In genomic region chr20:53555081-53555480, GRCh38 we compare ENCODE assay signal across 25 cellular contexts. TPM values are rescaled to one million over a fixed set of nuclear protein-coding genes. Genes with fewer than 3 reads are reported as not detected.
DNase-seq lines count a peak whose midpoint lies in the region; ATAC-seq, FAIRE-seq and TF ChIP-seq lines count a peak whose summit lies in the region.
"Had no signal": no experiment of that assay in that cellular context is flagged by ENCODE, and none has a peak within 500 bp of the region (broad histone marks: within the 10 kb centered on the region; RNA-seq: fewer than 3 reads in every experiment).

No MANE protein-coding gene starts in this region.

- H3K4me3 Mint-ChIP-seq in Caco-2 (ENCODE audit: unreplicated experiment), result no peak overlapping the region
- H3K4me3 Mint-ChIP-seq: CD4-positive, alpha-beta memory T cell; HFFc6; IgD-negative memory B cell had no signal

- H3K27me3 ChIP-seq in BLaER1 treated with 17β-estradiol and CSF1 and Interleukin-3, amounts not matched to agents 10 nM and 100 nM, result no peaks in the 10 kb centered on the region
- H3K27me3 ChIP-seq in OCI-LY3 (ENCODE audit: low read depth, low read length) (no peaks in the 10 kb centered on the region), HepG2 (ENCODE audit: control insufficient read depth in 1 of 2, insufficient read depth in 2 of 2, low read length in 2 of 2) (no peaks in the 10 kb centered on the region), sigmoid colon (no peaks in the 10 kb centered on the region), Caco-2 (replicated peaks; ENCODE audit: control insufficient read depth, insufficient read depth, low read length) (no peaks in the 10 kb centered on the region)

- no peak for FAIRE-seq in HepG2 (lab: Jason Lieb, UNC)
- FAIRE-seq: G401.6, GM12891 had no signal

- H2AFZ ChIP-seq in OCI-LY3 (ENCODE audit: low read depth, low read length), result no peak overlapping the region
- H2AFZ ChIP-seq in HepG2 (ENCODE audit: low read length), result no peak overlapping the region

- TF ChIP-seq RAD21 in HepG2 (CRISPR knock-in tag; IDR thresholded peaks at IDR 0.05), result no peak

- H3K36me3 ChIP-seq in BLaER1 treated with 17β-estradiol and CSF1 and Interleukin-3, amounts not matched to agents 10 nM and 100 nM, result peaks cover 0 to 13% (median under 1%) of the 10 kb centered on the region in 11 experiments; a peak in 5 of 22 replicates
- H3K36me3 ChIP-seq in OCI-LY3 (replicated peaks; ENCODE audit: low read depth, low read length), result no peaks in the 10 kb centered on the region
- no peaks in the 10 kb centered on the region for H3K36me3 ChIP-seq in HepG2 (replicated peaks in 1 of 2; ENCODE audit: control insufficient read depth in 1 of 2, insufficient read depth in 2 of 2, low read length in 2 of 2)
- no peaks in the 10 kb centered on the region for H3K36me3 ChIP-seq in sigmoid colon
- H3K36me3 ChIP-seq in Caco-2 (ENCODE audit: control insufficient read depth, insufficient read depth, low read length), result no peaks in the 10 kb centered on the region
- H3K36me3 ChIP-seq: HAP-1 had no signal

- H3K27ac ChIP-seq in BLaER1 treated with 17β-estradiol and CSF1 and Interleukin-3, amounts not matched to agents 10 nM and 100 nM, result peak overlapping the region in 1 of 11 experiments; percentile 40; a peak in 1 of 22 replicates
- H3K27ac ChIP-seq in OCI-LY3 (ENCODE audit: low read length) (no peak overlapping the region), HepG2 (ENCODE audit: extremely low read length, insufficient read depth, low read length) (no peak overlapping the region), sigmoid colon (no peak overlapping the region)
- H3K27ac ChIP-seq: RWPE1 had no signal

- peaks cover 0 to 5% (median 0%) of the 10 kb centered on the region in 11 experiments; a peak in 2 of 22 replicates for H4K20me1 ChIP-seq in BLaER1 treated with 17β-estradiol and CSF1 and Interleukin-3, amounts not matched to agents 10 nM and 100 nM
- H4K20me1 ChIP-seq in OCI-LY3 (ENCODE audit: insufficient read depth, low read length) (no peaks in the 10 kb centered on the region), HepG2 (ENCODE audit: insufficient read depth, low read length) (no peaks in the 10 kb centered on the region)

- TF ChIP-seq EP300 in HepG2 (IDR thresholded peaks at IDR 0.05; ENCODE audit: low read depth in 2 of 2, low read length in 2 of 2), result no peak
- no peak for TF ChIP-seq EP300 in HepG2 (CRISPR knock-in tag; IDR thresholded peaks at IDR 0.05; ENCODE audit: borderline replicate concordance)
- TF ChIP-seq EP300 in sigmoid colon (IDR thresholded peaks at IDR 0.05), result no peak

- no peak overlapping the region for H3K27ac Mint-ChIP-seq in Caco-2 (ENCODE audit: unreplicated experiment)
- H3K27ac Mint-ChIP-seq: HFFc6, IgD-negative memory B cell had no signal

- TF ChIP-seq POLR2A in HepG2 (IDR thresholded peaks at IDR 0.05; ENCODE audit: insufficient read depth in 1 of 2, low read depth in 2 of 2, low read length in 2 of 2) (no peak), sigmoid colon (IDR thresholded peaks at IDR 0.05) (no peak)

- no peaks in the 10 kb centered on the region for H3K36me3 Mint-ChIP-seq in Caco-2 (ENCODE audit: insufficient read depth, unreplicated experiment)

- H3K4me2 ChIP-seq in BLaER1 treated with 17β-estradiol and CSF1 and Interleukin-3, amounts not matched to agents 10 nM and 100 nM, result peak overlapping the region in 9 of 11 experiments; percentile 0 to 68 (median 49); a peak in 15 of 22 replicates
- peak overlapping the region; percentile 78 for H3K4me2 ChIP-seq in OCI-LY3 (ENCODE audit: low read length)
- no peak overlapping the region for H3K4me2 ChIP-seq in HepG2 (ENCODE audit: low read depth, low read length)

- peaks cover 5% of the 10 kb centered on the region for H3K4me1 Mint-ChIP-seq in Caco-2 (ENCODE audit: low read depth, unreplicated experiment)

- CTCF ChIA-PET in HepG2 (lab: Yijun Ruan, JAX; ENCODE audit: low intra/inter-chr PET ratio, low total read pairs), result no interaction called here
- CTCF ChIA-PET in Caco-2 (lab: Charles Lee), result interaction anchor here (0.7 kb wide), 1 partner anchor 181 kb away, joined by 6 read pairs; no protein-coding TSS in a partner anchor

- no peak for ATAC-seq in HepG2

- DNase-seq in HepG2 (ENCODE audit: low spot score) (no peak), sigmoid colon (peak; percentile 4), Caco-2 (no peak), OCI-M1 (lab: John Stamatoyannopoulos, UW) (no peak), GF-D8 (lab: John Stamatoyannopoulos, UW) (no peak)
- DNase-seq: CD4-positive, alpha-beta memory T cell; COR-L47; GOT3; HFFc6; MV-4-11; NCI-H1105 treated with DMSO at 0.1 percent for 48 hours; NCI-H146; NCI-H1930; NCI-H446; NCI-H524 treated with DMSO at 0.1 percent for 48 hours; NCI-H774; NK-92 treated with Interleukin-12 subunit alpha and Interleukin-12 subunit beta, amount 100 ng/mL, for 24 hours; SHP77 treated with DMSO at 0.1 percent for 48 hours had no signal

- 0 out of 22 replicates have a peak overlapping the region, but pooled peaks of 1 of the 11 experiments have one; percentile 42 for H3K9ac ChIP-seq in BLaER1 treated with 17β-estradiol and CSF1 and Interleukin-3, amounts not matched to agents 10 nM and 100 nM
- no peak overlapping the region for H3K9ac ChIP-seq in OCI-LY3 (ENCODE audit: low read length)
- no peak overlapping the region for H3K9ac ChIP-seq in HepG2 (ENCODE audit: insufficient read depth, low read depth, low read length)

- no peaks in the 10 kb centered on the region for H3K9me3 Mint-ChIP-seq in Caco-2 (ENCODE audit: unreplicated experiment)
- H3K9me3 Mint-ChIP-seq: CD4-positive, alpha-beta memory T cell; HFFc6; IgD-negative memory B cell had no signal

- no peaks in the 10 kb centered on the region for H3K9me3 ChIP-seq in BLaER1 treated with 17β-estradiol and CSF1 and Interleukin-3, amounts not matched to agents 10 nM and 100 nM (replicated peaks in 1 of 11)
- H3K9me3 ChIP-seq in OCI-LY3 (ENCODE audit: insufficient read depth, low read length), result no peaks in the 10 kb centered on the region
- H3K9me3 ChIP-seq in HepG2 (ENCODE audit: low read length), result no peaks in the 10 kb centered on the region
- no peaks in the 10 kb centered on the region for H3K9me3 ChIP-seq in sigmoid colon
- H3K9me3 ChIP-seq in Caco-2, result no peaks in the 10 kb centered on the region
- H3K9me3 ChIP-seq: HAP-1 had no signal

- intact Hi-C loops in HepG2 (cut with micrococcal nuclease; ENCODE audit: unreplicated experiment) (no loop called here), sigmoid colon (cut with DNase I) (no loop called here), Caco-2 (cut with micrococcal nuclease; ENCODE audit: unreplicated experiment) (no loop called here)

- TF ChIP-seq CTCF in OCI-LY3 (IDR thresholded peaks at IDR 0.05; ENCODE audit: low read depth, low read length) (no peak), HepG2 (CRISPR knock-in tag; IDR thresholded peaks at IDR 0.05) (no peak), sigmoid colon (IDR thresholded peaks at IDR 0.05) (no peak), Caco-2 (IDR thresholded peaks at IDR 0.05; ENCODE audit: insufficient read depth in 1 of 2, low read depth in 1 of 2, low read length in 1 of 2, severe bottlenecking in 1 of 2, unreplicated experiment in 1 of 2) (no peak)

- no peaks in the 10 kb centered on the region for H3K27me3 Mint-ChIP-seq in Caco-2 (ENCODE audit: insufficient read depth, unreplicated experiment)
- H3K27me3 Mint-ChIP-seq: CD4-positive, alpha-beta memory T cell; IgD-negative memory B cell had no signal

- in situ Hi-C loops in HepG2 (cut with HindIII; ENCODE audit: extremely low pct_ligation_motif_present, low pct_unique_long_range_greater_than_20kb), result no loop called here

- POLR2A ChIA-PET in HepG2 (lab: Yijun Ruan, JAX) (no interaction called here), Caco-2 (lab: Charles Lee) (no interaction called here)

- BruUV-seq in HepG2 (replicated peaks; lab: Mats Ljungman, UMichigan) (no TSS peak), Caco-2 (replicated peaks; lab: Mats Ljungman, UMichigan) (no TSS peak)

- WGBS in HepG2 (ENCODE audit: low lambda C conversion rate), result 26% methylated on average over 4 of the region's 4 CpGs
- WGBS in sigmoid colon, 2 donors, result 79 to 92% methylated on average over 4 of the region's 4 CpGs

- H3K4me1 ChIP-seq in BLaER1 treated with 17β-estradiol and CSF1 and Interleukin-3, amounts not matched to agents 10 nM and 100 nM, result peaks cover 7 to 18% (median 12%) of the 10 kb centered on the region in 10 experiments; a peak in 18 of 20 replicates
- H3K4me1 ChIP-seq in OCI-LY3 (ENCODE audit: low read length), result peaks cover 18% of the 10 kb centered on the region
- peaks cover 65% of the 10 kb centered on the region for H3K4me1 ChIP-seq in HepG2 (ENCODE audit: insufficient read depth, low read length)
- no peaks in the 10 kb centered on the region for H3K4me1 ChIP-seq in sigmoid colon
- peaks cover 7% of the 10 kb centered on the region; the same call in 1 of the 2 replicates for H3K4me1 ChIP-seq in Caco-2
- H3K4me1 ChIP-seq: HAP-1 had no signal

- H3K79me2 ChIP-seq in OCI-LY3 (ENCODE audit: low read length) (no peaks in the 10 kb centered on the region), HepG2 (ENCODE audit: insufficient read depth, low read length) (no peaks in the 10 kb centered on the region)

- H3K4me3 ChIP-seq in BLaER1 treated with 17β-estradiol and CSF1 and Interleukin-3, amounts not matched to agents 10 nM and 100 nM, result no peak overlapping the region
- H3K4me3 ChIP-seq in OCI-LY3 (ENCODE audit: low read length) (peak overlapping the region; percentile 47), HepG2 (replicated peaks in 1 of 3; ENCODE audit: insufficient read depth in 1 of 3, low read depth in 2 of 3, low read length in 3 of 3) (no peak overlapping the region), sigmoid colon (no peak overlapping the region), Caco-2 (ENCODE audit: low read depth, low read length) (no peak overlapping the region)
- H3K4me3 ChIP-seq: HAP-1 had no signal

RNA-seq across cellular contexts. Expression of gene ZNF217, which starts 38.6 kb away (rescaled TPM):
- total RNA-seq in HepG2 (2016; rRNA removed; fragmentation: Illumina TruSeq; extraction: Trizol) (29.8 and 65.0 TPM in 2 replicates), sigmoid colon (10 to 100 TPM; 11.4 to 20.2 (median 15.9) TPM), Caco-2 (2022) (65.5 and 73.2 TPM in 2 replicates)
- 3.8 and 3.9 TPM in 2 replicates for total RNA-seq in HepG2 (2016; cell fraction: cytosol; rRNA removed; fragmentation: Illumina TruSeq; extraction: Trizol; ENCODE audit: low read depth)
- 30.1 and 52.5 TPM in 2 replicates for total RNA-seq in HepG2 (2016; cell fraction: insoluble cytoplasmic fraction; rRNA removed; fragmentation: Illumina TruSeq; extraction: Trizol)
- total RNA-seq in HepG2 (2016; cell fraction: membrane; rRNA removed; fragmentation: Illumina TruSeq; extraction: Trizol), result 17.5 and 18.9 TPM in 2 replicates
- total RNA-seq in HepG2 (2016; cell fraction: nucleus; rRNA removed; fragmentation: Illumina TruSeq; extraction: Trizol), result 46.4 and 49.3 TPM in 2 replicates
- polyA plus RNA-seq in HepG2 (2011; rRNA removed) (22.3 and 23.7 TPM in 2 replicates), sigmoid colon (10 to 100 TPM; 17.6 to 27.0 (median 21.0) TPM)
- 16.1 and 20.6 TPM in 2 replicates for polyA plus RNA-seq in HepG2 (2011; cell fraction: cytosol; rRNA removed)
- polyA plus RNA-seq in HepG2 (2011; cell fraction: nucleus; rRNA removed), result 28.1 and 34.2 TPM in 2 replicates
- polyA plus RNA-seq in HepG2 (2012), result 30.6 and 41.2 TPM in 2 replicates
- 0.85 and 1.1 TPM in 2 replicates for polyA plus RNA-seq in HepG2 (2016; cell fraction: cytosol; fragmentation: Illumina TruSeq; extraction: Trizol; ENCODE audit: low read depth)
- 50.4 and 54.5 TPM in 2 replicates for polyA plus RNA-seq in HepG2 (2016; cell fraction: insoluble cytoplasmic fraction; fragmentation: Illumina TruSeq; extraction: Trizol; ENCODE audit: low read depth)
- 5.7 and 6.3 TPM in 2 replicates for polyA plus RNA-seq in HepG2 (2016; cell fraction: membrane; fragmentation: Illumina TruSeq; extraction: Trizol; ENCODE audit: low read depth)
- 66.7 and 71.5 TPM in 2 replicates for polyA plus RNA-seq in HepG2 (2016; cell fraction: nucleus; fragmentation: Illumina TruSeq; extraction: Trizol; ENCODE audit: insufficient read depth, low read depth)
- polyA minus RNA-seq in HepG2 (2011; rRNA and poly(A)+ RNA removed; ENCODE audit: low replicate concordance), result 13.5 and 82.3 TPM in 2 replicates
- 62.7 and 65.9 TPM in 2 replicates for polyA minus RNA-seq in HepG2 (2011; cell fraction: cytosol; rRNA and poly(A)+ RNA removed)
- polyA minus RNA-seq in HepG2 (2011; cell fraction: nucleus; rRNA and poly(A)+ RNA removed), result 63.2 and 86.3 TPM in 2 replicates
